In genomic region chr7:412731-413356, GRCh38 we compare ENCODE assay signal across 11 cellular contexts.
"Had no signal": no experiment of that assay in that cellular context is flagged by ENCODE, and none has a peak within 500 bp of the region (broad histone marks: within the 10 kb centered on the region; RNA-seq: fewer than 3 reads in every experiment).

No MANE protein-coding gene starts in this region.

- H3K36me3 ChIP-seq: brain microvascular endothelial cell, tibial artery, uterus had no signal

- H3K27me3 ChIP-seq: brain microvascular endothelial cell, uterus had no signal

- FAIRE-seq: small intestine had no signal

- H3K4me1 ChIP-seq: tibial artery, uterus had no signal

- DNase-seq: activated T-cell treated with anti-CD3 and anti-CD28 coated beads, Interleukin-2, amount 50 U/mL, for 1 hour; amygdala; brain microvascular endothelial cell; effector memory CD8-positive, alpha-beta T cell; hypothalamus; small intestine; uterus had no signal

- H3K9me3 ChIP-seq: uterus had no signal

- ATAC-seq: activated CD4-positive, CD25-positive, alpha-beta regulatory T cell treated with anti-CD3 and anti-CD28 coated beads, Interleukin-2, amount 50 U/mL, for 24 hours; effector memory CD8-positive, alpha-beta T cell; mucosa of descending colon; naive thymus-derived CD8-positive, alpha-beta T cell had no signal

- H3K27ac ChIP-seq: brain microvascular endothelial cell, tibial artery, uterus had no signal

- H3K4me3 ChIP-seq: mucosa of descending colon, tibial artery, uterus had no signal
